8 cellular contexts compared by ENCODE assay signal in the genomic region with DNA sequence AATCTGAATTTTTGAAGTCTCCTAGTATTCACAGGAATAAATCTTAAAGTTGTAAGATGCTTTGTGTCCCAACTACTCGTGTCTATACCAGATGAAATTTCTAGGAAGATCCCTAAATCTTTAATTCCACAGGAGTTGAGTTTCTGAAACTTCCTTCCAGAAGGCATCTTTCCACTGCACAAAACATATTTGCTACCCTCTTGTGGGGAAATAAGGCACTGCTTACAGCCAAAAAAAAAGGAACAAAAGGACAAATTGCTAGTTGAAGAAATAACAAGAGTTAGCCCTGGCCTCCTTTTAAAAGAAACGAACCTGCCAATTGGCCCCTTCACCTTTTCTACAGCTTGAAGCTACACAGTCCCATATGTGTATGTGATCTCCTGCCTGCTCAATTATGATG. TPM values are rescaled to one million over a fixed set of nuclear protein-coding genes. Genes with fewer than 3 reads are reported as not detected.
A peak's percentile ranks its signal among the peaks of the same experiment; 100 is the strongest.
DNase-seq lines count a peak whose midpoint lies in the region; ATAC-seq and TF ChIP-seq lines count a peak whose summit lies in the region.

No MANE protein-coding gene starts in this region.

- H3K79me2 ChIP-seq in Loucy (ENCODE audit: insufficient read depth, low read length) (no peaks in the 10 kb centered on the region), neural cell (replicated peaks; ENCODE audit: insufficient read depth, low read length) (no peaks in the 10 kb centered on the region)

- H3K27ac ChIP-seq in breast epithelium, result no peak overlapping the region
- no peak overlapping the region for H3K27ac ChIP-seq in neural cell (ENCODE audit: low read length)

- DNase-seq in EL, result peak; percentile 19
- DNase-seq in breast epithelium (ENCODE audit: low spot score in 2 of 2), result no peak
- DNase-seq in NCI-H226, result no peak
- DNase-seq in effector CD8-positive, alpha-beta T cell (lab: John Stamatoyannopoulos, UW), result no peak
- no peak for DNase-seq in NCI-H510A (lab: John Stamatoyannopoulos, UW)

- TF ChIP-seq EP300 in neural cell (conservative IDR thresholded peaks at IDR 0.05; ENCODE audit: poor library complexity, severe bottlenecking), result no peak

- H2AFZ ChIP-seq in Loucy (ENCODE audit: low read length), result no peak overlapping the region
- no peak overlapping the region for H2AFZ ChIP-seq in neural cell (ENCODE audit: low read depth, low read length)

- H3F3A ChIP-seq in Loucy (ENCODE audit: low read depth), result no peaks in the 10 kb centered on the region
- no peaks in the 10 kb centered on the region for H3F3A ChIP-seq in neural cell (ENCODE audit: insufficient read depth, low read length, poor library complexity, severe bottlenecking)

- no peaks in the 10 kb centered on the region for H3K36me3 ChIP-seq in Loucy (ENCODE audit: insufficient read depth, low read length)
- no peaks in the 10 kb centered on the region for H3K36me3 ChIP-seq in breast epithelium
- H3K36me3 ChIP-seq in neural cell (ENCODE audit: insufficient read depth, low read length), result no peaks in the 10 kb centered on the region

- TF ChIP-seq RAD21 in neural cell (conservative IDR thresholded peaks at IDR 0.05), result peak; percentile 78

- H3K27me3 ChIP-seq in Loucy (ENCODE audit: insufficient read depth, low read length, poor library complexity, severe bottlenecking) (no peaks in the 10 kb centered on the region), breast epithelium (peaks cover 0 to 3% of the 10 kb centered on the region in 2 donors), neural cell (ENCODE audit: insufficient read depth, low read depth, low read length) (no peaks in the 10 kb centered on the region)

- H3K4me3 ChIP-seq in Loucy (ENCODE audit: low read length, poor library complexity, severe bottlenecking) (no peak overlapping the region), breast epithelium (no peak overlapping the region), neural cell (ENCODE audit: low read length) (no peak overlapping the region)

- H3K9ac ChIP-seq in Loucy (ENCODE audit: low read depth, low read length, poor library complexity, severe bottlenecking) (no peak overlapping the region), neural cell (ENCODE audit: low read length) (no peak overlapping the region)

- TF ChIP-seq CTCF in Loucy (conservative IDR thresholded peaks at IDR 0.05; ENCODE audit: low read length) (peak; percentile 69), breast epithelium (IDR thresholded peaks at IDR 0.05) (peak in 2 of 3 donors; percentile 23 to 24), neural cell (IDR thresholded peaks at IDR 0.05; ENCODE audit: poor library complexity, severe bottlenecking) (peak; percentile 74)

- H3K9me2 ChIP-seq in Loucy (replicated peaks; ENCODE audit: low read depth, low read length) (no peaks in the 10 kb centered on the region), neural cell (ENCODE audit: insufficient read depth, low read length) (no peaks in the 10 kb centered on the region)

- H3K4me1 ChIP-seq in Loucy (ENCODE audit: insufficient read depth, low read length, poor library complexity, severe bottlenecking) (no peaks in the 10 kb centered on the region), breast epithelium (no peaks in the 10 kb centered on the region)

- intact Hi-C loops in breast epithelium (cut with DNase I; ENCODE audit: low total_unique reads), result no loop called here

- ATAC-seq in GM18873 (IDR thresholded peaks at IDR 0.05; ENCODE audit: low FRiP score, unreplicated experiment), result no peak

- no peaks in the 10 kb centered on the region for H4K20me1 ChIP-seq in Loucy (ENCODE audit: insufficient read depth, low read length, poor library complexity, severe bottlenecking)
- H4K20me1 ChIP-seq in neural cell (ENCODE audit: insufficient read depth), result no peaks in the 10 kb centered on the region

- H3K4me2 ChIP-seq in Loucy (ENCODE audit: low read depth, low read length, poor library complexity, severe bottlenecking) (no peak overlapping the region), neural cell (ENCODE audit: low read length) (no peak overlapping the region)

- no peaks in the 10 kb centered on the region for H3K9me3 ChIP-seq in Loucy (ENCODE audit: insufficient read depth, low read depth, low read length)
- H3K9me3 ChIP-seq in breast epithelium, result no peaks in the 10 kb centered on the region
- H3K9me3 ChIP-seq in neural cell (ENCODE audit: low read length), result no peaks in the 10 kb centered on the region

- TF ChIP-seq POLR2A in breast epithelium (IDR thresholded peaks at IDR 0.05), result no peak

TF ChIP-seq in neural cell, 6 proteins besides CTCF, POLR2A, EP300 and RAD21:
- TF ChIP-seq SMC3 (conservative IDR thresholded peaks at IDR 0.05; ENCODE audit: poor library complexity) (peak; percentile 85), MXI1 (conservative IDR thresholded peaks at IDR 0.05; ENCODE audit: poor library complexity, severe bottlenecking) (no peak)

RNA-seq across cellular contexts. Expression of a gene that starts 54.0 kb away (rescaled TPM):
- not detected for total RNA-seq in breast epithelium
- polyA plus RNA-seq in neural cell, result 0.19 TPM in 1 of 2 replicates, not detected in the other
- 0.49 TPM in 1 of 2 replicates, not detected in the other for polyA minus RNA-seq in neural cell

Comparison
In these comparisons a context has a peak if more than half of its experiments do, and no peak if none do; other contexts are left out.
1. CTCF ChIP-seq: peak in every context shown above with its lines; median percentile 74 in neural cell; 69 in Loucy; 24 in breast epithelium.